Comparison of ENCODE assay signal across 27 cellular contexts in genomic region chr3:127454051-127454450, GRCh38.
DNase-seq lines count a peak whose midpoint lies in the region; ATAC-seq, FAIRE-seq and TF ChIP-seq lines count a peak whose summit lies in the region.
"Had no signal": no experiment of that assay in that cellular context is flagged by ENCODE, and none has a peak within 500 bp of the region (broad histone marks: within the 10 kb centered on the region; RNA-seq: fewer than 3 reads in every experiment).

No MANE protein-coding gene starts in this region.

- no peak for FAIRE-seq in kidney (lab: Jason Lieb, UNC)
- FAIRE-seq: colon, GM18507, H54, islet of Langerhans, urothelium cell line had no signal

- no peak for ATAC-seq in GM21825 (IDR thresholded peaks at IDR 0.05; ENCODE audit: unreplicated experiment)
- ATAC-seq: stimulated activated naive B cell treated with anti-CD40 and anti-IgM and Interleukin-4, amounts not matched to agents 10 μg/mL and 1 μg/mL and 100 μg/mL, for 72 hours; T-cell; WTC11 had no signal

- peaks cover 0 to 24% (median 7%) of the 10 kb centered on the region in 4 donors for H3K4me1 ChIP-seq in Peyer's patch
- H3K4me1 ChIP-seq in kidney (ENCODE audit: control insufficient read depth in 1 of 2, insufficient read depth in 1 of 2, low read depth in 1 of 2, low read length in 2 of 2), result peaks cover 0 to 8% of the 10 kb centered on the region in 2 donors
- H3K4me1 ChIP-seq in stomach, result peaks cover 19 to 33% (median 26%) of the 10 kb centered on the region in 4 donors

- TF ChIP-seq CTCF in Peyer's patch (IDR thresholded peaks at IDR 0.05) (no peak), kidney (IDR thresholded peaks at IDR 0.05; ENCODE audit: borderline replicate concordance, extremely low read depth, insufficient read depth) (no peak), stomach (IDR thresholded peaks at IDR 0.05) (no peak)

- peaks cover 0 to 12% of the 10 kb centered on the region in 2 donors for H3K27me3 ChIP-seq in Peyer's patch
- peaks cover 0 to 99% (median 39%) of the 10 kb centered on the region in 3 donors for H3K27me3 ChIP-seq in stomach

- H3K4me3 ChIP-seq in Peyer's patch (no peak overlapping the region), kidney (ENCODE audit: low read length in 2 of 2) (no peak overlapping the region), stomach (no peak overlapping the region)
- H3K4me3 ChIP-seq: left ventricle myocardium inferior, skin epidermis had no signal

- peaks cover 17% of the 10 kb centered on the region for H3K4me1 Mint-ChIP-seq in activated T-cell treated with anti-CD3 and anti-CD28 coated beads, Interleukin-2, amount 50 U/mL, for 24 hours (ENCODE audit: low read depth)

- WGBS in stomach, 5 donors, result 77 to 95% (median 92%) methylated on average over 1 of the region's 1 CpG

- H3K9me3 ChIP-seq in Peyer's patch, result no peaks in the 10 kb centered on the region
- no peaks in the 10 kb centered on the region for H3K9me3 ChIP-seq in kidney (ENCODE audit: control insufficient read depth in 1 of 2, low read length in 2 of 2)
- H3K9me3 ChIP-seq in stomach, result no peaks in the 10 kb centered on the region
- H3K9me3 ChIP-seq: left ventricle myocardium inferior had no signal

- no peak overlapping the region for H3K9ac ChIP-seq in kidney (ENCODE audit: low read length in 2 of 2)

- H3K36me3 ChIP-seq in Peyer's patch (no peaks in the 10 kb centered on the region), kidney (ENCODE audit: control insufficient read depth in 1 of 2, insufficient read depth in 2 of 2, low read length in 2 of 2) (no peaks in the 10 kb centered on the region), stomach (no peaks in the 10 kb centered on the region)
- H3K36me3 ChIP-seq: left ventricle myocardium inferior had no signal

- H3K4me3 Mint-ChIP-seq in activated T-cell treated with anti-CD3 and anti-CD28 coated beads, Interleukin-2, amount 50 U/mL, for 24 hours, result no peak overlapping the region
- H3K4me3 Mint-ChIP-seq: activated naive CD8-positive, alpha-beta T cell; CD8-positive, alpha-beta memory T cell; stimulated activated naive B cell treated with anti-CD40 and anti-IgM and Interleukin-4, amounts not matched to agents 10 μg/mL and 1 μg/mL and 100 μg/mL, for 72 hours; T-cell; WTC11 had no signal

- peak; percentile 12 for DNase-seq in activated T-cell treated with anti-CD3 and anti-CD28 coated beads, Interleukin-2, amount 50 U/mL, for 24 hours
- no peak for DNase-seq in activated T-cell treated with anti-CD3 and anti-CD28 coated beads, Interleukin-2, amount 50 U/mL, for 48 hours
- DNase-seq in Peyer's patch (peak in 2 of 3 donors; percentile 21 to 24), kidney (peak; percentile 52), stomach (peak; percentile 13), occipital lobe (lab: John Stamatoyannopoulos, UW) (no peak)
- DNase-seq: activated CD4-positive, alpha-beta T cell treated with anti-CD3 and anti-CD28 coated beads, Interleukin-2, amount 50 U/mL, for 4 hours; CD8-positive, alpha-beta memory T cell; effector CD8-positive, alpha-beta T cell; EL; left ventricle myocardium inferior; mesenchymal stem cell; NCI-H146; NCI-H2107; NCI-H345; stimulated activated naive B cell treated with anti-CD40 and anti-IgM and Interleukin-4, amounts not matched to agents 10 μg/mL and 1 μg/mL and 100 μg/mL, for 72 hours; T-cell had no signal

- H3K27ac Mint-ChIP-seq in activated T-cell treated with anti-CD3 and anti-CD28 coated beads, Interleukin-2, amount 50 U/mL, for 24 hours, result no peak overlapping the region
- H3K27ac Mint-ChIP-seq: activated naive CD8-positive, alpha-beta T cell; CD8-positive, alpha-beta memory T cell; stimulated activated naive B cell treated with anti-CD40 and anti-IgM and Interleukin-4, amounts not matched to agents 10 μg/mL and 1 μg/mL and 100 μg/mL, for 72 hours; T-cell; WTC11 had no signal

- H3K27ac ChIP-seq in Peyer's patch (no peak overlapping the region), kidney (ENCODE audit: low read depth in 2 of 2, low read length in 2 of 2) (no peak overlapping the region), stomach (no peak overlapping the region)
- H3K27ac ChIP-seq: epithelial cell of prostate, left ventricle myocardium inferior, skin epidermis had no signal

- peaks cover 60% of the 10 kb centered on the region for H3K27me3 Mint-ChIP-seq in activated T-cell treated with anti-CD3 and anti-CD28 coated beads, Interleukin-2, amount 50 U/mL, for 24 hours

- TF ChIP-seq EP300 in stomach (IDR thresholded peaks at IDR 0.05), result no peak

- no peaks in the 10 kb centered on the region for H3K36me3 Mint-ChIP-seq in activated T-cell treated with anti-CD3 and anti-CD28 coated beads, Interleukin-2, amount 50 U/mL, for 24 hours (ENCODE audit: low read depth)
- H3K36me3 Mint-ChIP-seq: activated naive CD8-positive, alpha-beta T cell; stimulated activated naive B cell treated with anti-CD40 and anti-IgM and Interleukin-4, amounts not matched to agents 10 μg/mL and 1 μg/mL and 100 μg/mL, for 72 hours; T-cell; WTC11 had no signal

- TF ChIP-seq POLR2A in Peyer's patch (IDR thresholded peaks at IDR 0.05) (no peak), stomach (IDR thresholded peaks at IDR 0.05) (no peak)

- H3K9me3 Mint-ChIP-seq in activated T-cell treated with anti-CD3 and anti-CD28 coated beads, Interleukin-2, amount 50 U/mL, for 24 hours, result no peaks in the 10 kb centered on the region
- H3K9me3 Mint-ChIP-seq: CD8-positive, alpha-beta memory T cell; stimulated activated naive B cell treated with anti-CD40 and anti-IgM and Interleukin-4, amounts not matched to agents 10 μg/mL and 1 μg/mL and 100 μg/mL, for 72 hours; T-cell; WTC11 had no signal

- intact Hi-C loops in kidney (cut with DNase I) (no loop called here), stomach (cut with DNase I; ENCODE audit: low total_unique reads) (no loop called here)

Comparison
In these comparisons a context has a peak if more than half of its experiments do, and no peak if none do; other contexts are left out.
1. DNase-seq: peak in activated T-cell treated with anti-CD3 and anti-CD28 coated beads, Interleukin-2, amount 50 U/mL, for 24 hours (single experiment), Peyer's patch (2 of 3), kidney (single experiment) and stomach (single experiment); none in activated T-cell treated with anti-CD3 and anti-CD28 coated beads, Interleukin-2, amount 50 U/mL, for 48 hours (0 of 2) and occipital lobe (single experiment).